Comparison of ENCODE assay signal across 16 cellular contexts in genomic region chr16:11051430-11052079, GRCh38.
DNase-seq lines count a peak whose midpoint lies in the region; ATAC-seq and TF ChIP-seq lines count a peak whose summit lies in the region.
"Had no signal": no experiment of that assay in that cellular context is flagged by ENCODE, and none has a peak within 500 bp of the region (broad histone marks: within the 10 kb centered on the region; RNA-seq: fewer than 3 reads in every experiment).

No MANE protein-coding gene starts in this region.

- intact Hi-C loops in activated CD4-positive, alpha-beta T cell treated with anti-CD3 and anti-CD28 coated beads, Interleukin-2, amount 10 ng/mL, durations not matched to agents 24 days and 14 days (cut with micrococcal nuclease): loop anchor here (1.0 to 2.0 kb wide), 10 partner anchors 25 to 303 kb away; no protein-coding TSS in a partner anchor
- intact Hi-C loops in activated T-helper 2 cell treated with anti-CD3 and anti-CD28 coated beads, Interferon-gamma antibody, Interleukin-2, Interleukin-4, amounts not matched to agents 10 μg/mL and 5 μg/mL and 100 μg/mL, durations not matched to agents 14 hours and 24 hours and 36 hours (cut with micrococcal nuclease): loop anchor here (1.0 to 2.0 kb wide), 13 partner anchors 21 to 303 kb away; no protein-coding TSS in a partner anchor

- WGBS in tibial nerve, 2 donors: 95% methylated on average over 17 of the region's 17 CpGs

- no peaks in the 10 kb centered on the region for H3K27me3 ChIP-seq in tibial nerve
- no peaks in the 10 kb centered on the region for H3K27me3 ChIP-seq in right atrium auricular region
- H3K27me3 ChIP-seq: dorsolateral prefrontal cortex, esophagus muscularis mucosa had no signal

- H3K9me3 ChIP-seq in tibial nerve: no peaks in the 10 kb centered on the region
- H3K9me3 ChIP-seq in right atrium auricular region: no peaks in the 10 kb centered on the region
- H3K9me3 ChIP-seq: A549, esophagus muscularis mucosa, lower lobe of right lung, prostate gland had no signal

- peak overlapping the region; percentile 46 for H3K4me3 Mint-ChIP-seq in activated CD4-positive, alpha-beta T cell treated with anti-CD3 and anti-CD28 coated beads, Interleukin-2, amount 10 ng/mL, durations not matched to agents 24 days and 14 days
- H3K4me3 Mint-ChIP-seq in activated T-helper 2 cell treated with anti-CD3 and anti-CD28 coated beads, Interferon-gamma antibody, Interleukin-2, Interleukin-4, amounts not matched to agents 10 μg/mL and 5 μg/mL and 100 μg/mL, durations not matched to agents 14 hours and 24 hours and 36 hours (ENCODE audit: low read depth): no peak overlapping the region
- H3K4me3 Mint-ChIP-seq in nephron: no peak overlapping the region

- peak overlapping the region; percentile 89 for H3K27ac Mint-ChIP-seq in activated CD4-positive, alpha-beta T cell treated with anti-CD3 and anti-CD28 coated beads, Interleukin-2, amount 10 ng/mL, durations not matched to agents 24 days and 14 days
- H3K27ac Mint-ChIP-seq in activated T-helper 2 cell treated with anti-CD3 and anti-CD28 coated beads, Interferon-gamma antibody, Interleukin-2, Interleukin-4, amounts not matched to agents 10 μg/mL and 5 μg/mL and 100 μg/mL, durations not matched to agents 14 hours and 24 hours and 36 hours: peak overlapping the region; percentile 92
- peak overlapping the region in 2 of 3 experiments; percentile 21 to 77 for H3K27ac Mint-ChIP-seq in nephron

- H3K27ac ChIP-seq in tibial nerve (no peak overlapping the region), right atrium auricular region (no peak overlapping the region)
- H3K27ac ChIP-seq: A549, dorsolateral prefrontal cortex, esophagus muscularis mucosa, lower lobe of right lung, prostate gland had no signal

- DNase-seq in activated CD4-positive, alpha-beta T cell treated with anti-CD3 and anti-CD28 coated beads, Interleukin-2, amount 10 ng/mL, durations not matched to agents 24 days and 14 days: no peak
- DNase-seq in activated CD4-positive, alpha-beta T cell treated with anti-CD3 and anti-CD28 coated beads, Interleukin-2, amount 50 U/mL, for 4 hours: no peak
- no peak for DNase-seq in activated T-helper 2 cell treated with anti-CD3 and anti-CD28 coated beads, Interferon-gamma antibody, Interleukin-2, Interleukin-4, amounts not matched to agents 10 μg/mL and 5 μg/mL and 100 μg/mL, durations not matched to agents 14 hours and 24 hours and 36 hours (ENCODE audit: low spot score)
- DNase-seq in tibial nerve (ENCODE audit: low spot score in 2 of 2) (no peak), right atrium auricular region (ENCODE audit: low spot score) (no peak), SIG-M5 treated with dmso at 0.1 percent for 504 hours (lab: John Stamatoyannopoulos, UW; ENCODE audit: unreplicated experiment) (no peak)
- DNase-seq: dorsolateral prefrontal cortex, NCI-H1694 treated with DMSO at 0.1 percent for 48 hours, SHP77 treated with DMSO at 0.1 percent for 48 hours had no signal

- no peak for TF ChIP-seq EP300 in tibial nerve (IDR thresholded peaks at IDR 0.05)

- ATAC-seq in HG03097 (IDR thresholded peaks at IDR 0.05; ENCODE audit: low FRiP score, unreplicated experiment): peak; percentile 9
- ATAC-seq: A549 had no signal

- no peak for TF ChIP-seq CTCF in nephron (IDR thresholded peaks at IDR 0.05; ENCODE audit: unreplicated experiment in 3 of 3)
- no peak for TF ChIP-seq CTCF in tibial nerve (IDR thresholded peaks at IDR 0.05)
- no peak for TF ChIP-seq CTCF in right atrium auricular region (IDR thresholded peaks at IDR 0.05)

- H3K27me3 Mint-ChIP-seq in activated CD4-positive, alpha-beta T cell treated with anti-CD3 and anti-CD28 coated beads, Interleukin-2, amount 10 ng/mL, durations not matched to agents 24 days and 14 days: no peaks in the 10 kb centered on the region
- H3K27me3 Mint-ChIP-seq in activated T-helper 2 cell treated with anti-CD3 and anti-CD28 coated beads, Interferon-gamma antibody, Interleukin-2, Interleukin-4, amounts not matched to agents 10 μg/mL and 5 μg/mL and 100 μg/mL, durations not matched to agents 14 hours and 24 hours and 36 hours (ENCODE audit: low read depth): no peaks in the 10 kb centered on the region
- no peaks in the 10 kb centered on the region for H3K27me3 Mint-ChIP-seq in nephron (ENCODE audit: low read depth)
- H3K27me3 Mint-ChIP-seq: naive B cell had no signal

- H3K9me3 Mint-ChIP-seq in activated CD4-positive, alpha-beta T cell treated with anti-CD3 and anti-CD28 coated beads, Interleukin-2, amount 10 ng/mL, durations not matched to agents 24 days and 14 days: no peaks in the 10 kb centered on the region
- no peaks in the 10 kb centered on the region for H3K9me3 Mint-ChIP-seq in activated T-helper 2 cell treated with anti-CD3 and anti-CD28 coated beads, Interferon-gamma antibody, Interleukin-2, Interleukin-4, amounts not matched to agents 10 μg/mL and 5 μg/mL and 100 μg/mL, durations not matched to agents 14 hours and 24 hours and 36 hours
- no peaks in the 10 kb centered on the region for H3K9me3 Mint-ChIP-seq in nephron
- H3K9me3 Mint-ChIP-seq: naive B cell had no signal

- peaks cover 58% of the 10 kb centered on the region for H3K36me3 Mint-ChIP-seq in activated CD4-positive, alpha-beta T cell treated with anti-CD3 and anti-CD28 coated beads, Interleukin-2, amount 10 ng/mL, durations not matched to agents 24 days and 14 days (ENCODE audit: low read depth)
- H3K36me3 Mint-ChIP-seq in activated T-helper 2 cell treated with anti-CD3 and anti-CD28 coated beads, Interferon-gamma antibody, Interleukin-2, Interleukin-4, amounts not matched to agents 10 μg/mL and 5 μg/mL and 100 μg/mL, durations not matched to agents 14 hours and 24 hours and 36 hours (ENCODE audit: low read depth): peaks cover 85% of the 10 kb centered on the region
- peaks cover 37% of the 10 kb centered on the region for H3K36me3 Mint-ChIP-seq in nephron (ENCODE audit: low read depth)

- no peak for TF ChIP-seq POLR2A in tibial nerve (IDR thresholded peaks at IDR 0.05)

- H3K36me3 ChIP-seq in tibial nerve (peaks cover 0 to 76% (median 0%) of the 10 kb centered on the region in 3 donors), right atrium auricular region (peaks cover 32% of the 10 kb centered on the region)

- peaks cover 80% of the 10 kb centered on the region for H3K4me1 Mint-ChIP-seq in activated CD4-positive, alpha-beta T cell treated with anti-CD3 and anti-CD28 coated beads, Interleukin-2, amount 10 ng/mL, durations not matched to agents 24 days and 14 days
- H3K4me1 Mint-ChIP-seq in activated T-helper 2 cell treated with anti-CD3 and anti-CD28 coated beads, Interferon-gamma antibody, Interleukin-2, Interleukin-4, amounts not matched to agents 10 μg/mL and 5 μg/mL and 100 μg/mL, durations not matched to agents 14 hours and 24 hours and 36 hours (ENCODE audit: low read depth): peaks cover 86% of the 10 kb centered on the region
- peaks cover 67% of the 10 kb centered on the region for H3K4me1 Mint-ChIP-seq in nephron

- H3K4me3 ChIP-seq in tibial nerve (no peak overlapping the region), right atrium auricular region (no peak overlapping the region)
- H3K4me3 ChIP-seq: A549, dorsolateral prefrontal cortex, esophagus muscularis mucosa, lower lobe of right lung, prostate gland had no signal

- H3K4me1 ChIP-seq in tibial nerve (peaks cover 0 to 30% (median 2%) of the 10 kb centered on the region in 4 donors), right atrium auricular region (no peaks in the 10 kb centered on the region)
- H3K4me1 ChIP-seq: prostate gland had no signal
